1 cellular context compared by ENCODE assay signal in genomic region chr20:1381753-1382591, GRCh38.
A peak's percentile ranks its signal among the peaks of the same experiment; 100 is the strongest.
TF ChIP-seq lines count a peak whose summit lies in the region.

No MANE protein-coding gene starts in this region.

TF ChIP-seq in K562, 482 proteins besides CTCF, POLR2A, EP300 and RAD21:
- TF ChIP-seq ZNF316 (IDR thresholded peaks at IDR 0.05), result peak; percentile 88
- TF ChIP-seq MAFF (IDR thresholded peaks at IDR 0.05; ENCODE audit: low read length), result peak; percentile 60; the same call in 1 of the 2 replicates
- peak; percentile 68 for TF ChIP-seq NFE2 (IDR thresholded peaks at IDR 0.05; ENCODE audit: low read depth)
- TF ChIP-seq ARID1B (IDR thresholded peaks at IDR 0.05), result 0 out of 2 replicates have a peak, but pooled peaks have one; percentile 30
- TF ChIP-seq PHB2 (IDR thresholded peaks at IDR 0.05; ENCODE audit: low read depth), result no peak
- TF ChIP-seq C11orf30 (IDR thresholded peaks at IDR 0.05; ENCODE audit: low read depth), result peak; percentile 83
- peak; percentile 42; the same call in 1 of the 2 replicates for TF ChIP-seq MAFK (IDR thresholded peaks at IDR 0.05; ENCODE audit: low read length)
- no peak for TF ChIP-seq USF2 (CRISPR knock-in tag; IDR thresholded peaks at IDR 0.05)
- no peak for TF ChIP-seq ZMIZ1 (IDR thresholded peaks at IDR 0.05; ENCODE audit: low read depth in 2 of 2, low read length in 2 of 2)
- TF ChIP-seq NFE2L1 (tag; IDR thresholded peaks at IDR 0.05; ENCODE audit: borderline replicate concordance, low read depth), result peak; percentile 61; the same call in 1 of the 2 replicates
- TF ChIP-seq FOXM1 (IDR thresholded peaks at IDR 0.05; ENCODE audit: low read depth), result peak; percentile 53; the same call in 1 of the 2 replicates
- TF ChIP-seq FOXM1 (CRISPR knock-in tag; IDR thresholded peaks at IDR 0.05; ENCODE audit: low read depth), result no peak
- no peak for TF ChIP-seq POLR3G (IDR thresholded peaks at IDR 0.05; ENCODE audit: extremely low read depth, insufficient read length, insufficient replicate concordance)
- peak; percentile 46; the same call in 1 of the 2 replicates for TF ChIP-seq BACH1 (tag; IDR thresholded peaks at IDR 0.05)
- peak; percentile 86 for TF ChIP-seq MAFG (tag; conservative IDR thresholded peaks at IDR 0.05)
